Comparison of ENCODE assay signal across 23 cellular contexts in genomic region chr5:111232311-111233049, GRCh38. TPM values are rescaled to one million over a fixed set of nuclear protein-coding genes. Genes with fewer than 3 reads are reported as not detected.
DNase-seq lines count a peak whose midpoint lies in the region; ATAC-seq and TF ChIP-seq lines count a peak whose summit lies in the region.
"Had no signal": no experiment of that assay in that cellular context is flagged by ENCODE, and none has a peak within 500 bp of the region (broad histone marks: within the 10 kb centered on the region; RNA-seq: fewer than 3 reads in every experiment).

No MANE protein-coding gene starts in this region.

- TF ChIP-seq CTCF in Peyer's patch (IDR thresholded peaks at IDR 0.05): no peak

- H3K27ac Mint-ChIP-seq in stimulated activated naive CD8-positive, alpha-beta T cell treated with anti-CD3 and anti-CD28 coated beads, Interleukin-15, Interleukin-2, amounts not matched to agents 100 ng/mL and 50 ng/mL, for 24 hours: peak overlapping the region; percentile 71
- peak overlapping the region; percentile 67 for H3K27ac Mint-ChIP-seq in activated naive CD8-positive, alpha-beta T cell treated with anti-CD3 and anti-CD28 coated beads, Interleukin-2, amount 50 U/mL, for 24 hours
- H3K27ac Mint-ChIP-seq in immature natural killer cell: no peak overlapping the region
- H3K27ac Mint-ChIP-seq: endodermal cell, IgD-negative memory B cell, memory B cell, nephron had no signal

- H3K27me3 ChIP-seq in Peyer's patch: no peaks in the 10 kb centered on the region
- H3K27me3 ChIP-seq: tibial artery had no signal

- H3K27me3 Mint-ChIP-seq in stimulated activated naive CD8-positive, alpha-beta T cell treated with anti-CD3 and anti-CD28 coated beads, Interleukin-15, Interleukin-2, amounts not matched to agents 100 ng/mL and 50 ng/mL, for 24 hours: no peaks in the 10 kb centered on the region
- H3K27me3 Mint-ChIP-seq in activated naive CD8-positive, alpha-beta T cell treated with anti-CD3 and anti-CD28 coated beads, Interleukin-2, amount 50 U/mL, for 24 hours: no peaks in the 10 kb centered on the region
- peaks cover 0 to 3% (median under 1%) of the 10 kb centered on the region in 3 donors for H3K27me3 Mint-ChIP-seq in immature natural killer cell (ENCODE audit: low read depth in 3 of 3)
- H3K27me3 Mint-ChIP-seq: IgD-negative memory B cell had no signal

- H3K4me1 ChIP-seq in Peyer's patch: peaks cover 0 to 10% (median 0%) of the 10 kb centered on the region in 4 donors
- H3K4me1 ChIP-seq: prostate gland, tibial artery had no signal

- H3K4me1 Mint-ChIP-seq in stimulated activated naive CD8-positive, alpha-beta T cell treated with anti-CD3 and anti-CD28 coated beads, Interleukin-15, Interleukin-2, amounts not matched to agents 100 ng/mL and 50 ng/mL, for 24 hours (ENCODE audit: low read depth): peaks cover 97% of the 10 kb centered on the region
- H3K4me1 Mint-ChIP-seq in activated naive CD8-positive, alpha-beta T cell treated with anti-CD3 and anti-CD28 coated beads, Interleukin-2, amount 50 U/mL, for 24 hours: peaks cover 92% of the 10 kb centered on the region
- peaks cover 9 to 18% of the 10 kb centered on the region in 2 donors for H3K4me1 Mint-ChIP-seq in immature natural killer cell
- H3K4me1 Mint-ChIP-seq: endodermal cell had no signal

- no peaks in the 10 kb centered on the region for H3K36me3 ChIP-seq in Peyer's patch
- H3K36me3 ChIP-seq: cardiac muscle cell, prostate gland, tibial artery had no signal

- no peak overlapping the region for H3K4me3 ChIP-seq in Peyer's patch
- H3K4me3 ChIP-seq: cardiac muscle cell, prostate gland, tibial artery had no signal

- H3K27ac ChIP-seq in Peyer's patch: peak overlapping the region in 3 of 4 donors; percentile 3 to 40 (median 20)
- H3K27ac ChIP-seq: cardiac muscle cell, prostate gland, tibial artery had no signal

- H3K4me3 Mint-ChIP-seq in stimulated activated naive CD8-positive, alpha-beta T cell treated with anti-CD3 and anti-CD28 coated beads, Interleukin-15, Interleukin-2, amounts not matched to agents 100 ng/mL and 50 ng/mL, for 24 hours: peak overlapping the region; percentile 65
- H3K4me3 Mint-ChIP-seq in activated naive CD8-positive, alpha-beta T cell treated with anti-CD3 and anti-CD28 coated beads, Interleukin-2, amount 50 U/mL, for 24 hours: peak overlapping the region; percentile 35
- no peak overlapping the region for H3K4me3 Mint-ChIP-seq in immature natural killer cell
- H3K4me3 Mint-ChIP-seq: endodermal cell, IgD-negative memory B cell, memory B cell, nephron had no signal

- H3K9me3 ChIP-seq in Peyer's patch: no peaks in the 10 kb centered on the region
- H3K9me3 ChIP-seq: prostate gland, tibial artery had no signal

- peaks cover 4% of the 10 kb centered on the region for H3K36me3 Mint-ChIP-seq in stimulated activated naive CD8-positive, alpha-beta T cell treated with anti-CD3 and anti-CD28 coated beads, Interleukin-15, Interleukin-2, amounts not matched to agents 100 ng/mL and 50 ng/mL, for 24 hours (ENCODE audit: low read depth)
- H3K36me3 Mint-ChIP-seq in activated naive CD8-positive, alpha-beta T cell treated with anti-CD3 and anti-CD28 coated beads, Interleukin-2, amount 50 U/mL, for 24 hours (ENCODE audit: low read depth): peaks cover 3% of the 10 kb centered on the region
- no peaks in the 10 kb centered on the region for H3K36me3 Mint-ChIP-seq in immature natural killer cell
- H3K36me3 Mint-ChIP-seq: IgD-negative memory B cell, memory B cell had no signal

- no peaks in the 10 kb centered on the region for H3K9me3 Mint-ChIP-seq in stimulated activated naive CD8-positive, alpha-beta T cell treated with anti-CD3 and anti-CD28 coated beads, Interleukin-15, Interleukin-2, amounts not matched to agents 100 ng/mL and 50 ng/mL, for 24 hours
- no peaks in the 10 kb centered on the region for H3K9me3 Mint-ChIP-seq in activated naive CD8-positive, alpha-beta T cell treated with anti-CD3 and anti-CD28 coated beads, Interleukin-2, amount 50 U/mL, for 24 hours
- H3K9me3 Mint-ChIP-seq in immature natural killer cell: no peaks in the 10 kb centered on the region
- H3K9me3 Mint-ChIP-seq: endodermal cell, IgD-negative memory B cell, memory B cell, nephron had no signal

- no peak for DNase-seq in stimulated activated naive CD8-positive, alpha-beta T cell treated with anti-CD3 and anti-CD28 coated beads, Interleukin-15, Interleukin-2, amounts not matched to agents 100 U/mL and 50 U/mL, for 24 hours
- peak in 1 of 3 donors; percentile 48 for DNase-seq in Peyer's patch
- DNase-seq in activated naive CD8-positive, alpha-beta T cell treated with anti-CD3 and anti-CD28 coated beads, Interleukin-2, amount 50 U/mL, for 24 hours: no peak
- DNase-seq in UCSD-AML1 (lab: John Stamatoyannopoulos, UW; ENCODE audit: unreplicated experiment): no peak
- no peak for DNase-seq in immature natural killer cell
- DNase-seq: AML-193; endodermal cell; HCEC 1CT; NCI-H2081; NCI-H526; OCI-M1; small intestine; stimulated activated CD4-positive, alpha-beta T cell treated with anti-CD3 and anti-CD28 coated beads, Interleukin-4, amount 100 ng/mL, for 4 hours; stimulated activated CD8-positive, alpha-beta memory T cell treated with anti-CD3 and anti-CD28 coated beads, Interleukin-4, amount 100 ng/mL, for 48 hours; tibial artery had no signal

- ATAC-seq in stimulated activated naive CD8-positive, alpha-beta T cell treated with anti-CD3 and anti-CD28 coated beads, Interleukin-15, Interleukin-2, amounts not matched to agents 100 U/mL and 50 U/mL, for 24 hours: no peak
- ATAC-seq in activated naive CD8-positive, alpha-beta T cell treated with anti-CD3 and anti-CD28 coated beads, Interleukin-2, amount 50 U/mL, for 24 hours: peak; percentile 25
- ATAC-seq in GM21515 (IDR thresholded peaks at IDR 0.05; ENCODE audit: unreplicated experiment) (no peak), HG02588 (IDR thresholded peaks at IDR 0.05; ENCODE audit: unreplicated experiment) (no peak)

- no peak for TF ChIP-seq POLR2A in Peyer's patch (IDR thresholded peaks at IDR 0.05)

RNA-seq across cellular contexts. Expression of gene CAMK4, which starts 8.3 kb away (rescaled TPM):
- total RNA-seq in Peyer's patch: 10 to 100 TPM in 1 of 4 donors, 1 to 10 TPM in 3; 3.5 to 38.8 (median 6.2) TPM
- 1 to 10 TPM in 2 of 3 donors, under 1 TPM in 1; 0.86 to 4.5 (median 1.8) TPM for polyA plus RNA-seq in immature natural killer cell

Comparison
In these comparisons a context has a peak if more than half of its experiments do, and no peak if none do; other contexts are left out.
1. H3K27ac Mint-ChIP-seq: peak in stimulated activated naive CD8-positive, alpha-beta T cell treated with anti-CD3 and anti-CD28 coated beads, Interleukin-15, Interleukin-2, amounts not matched to agents 100 ng/mL and 50 ng/mL, for 24 hours (single experiment) and activated naive CD8-positive, alpha-beta T cell treated with anti-CD3 and anti-CD28 coated beads, Interleukin-2, amount 50 U/mL, for 24 hours (single experiment); none in immature natural killer cell (0 of 6).
2. H3K4me3 Mint-ChIP-seq: peak in stimulated activated naive CD8-positive, alpha-beta T cell treated with anti-CD3 and anti-CD28 coated beads, Interleukin-15, Interleukin-2, amounts not matched to agents 100 ng/mL and 50 ng/mL, for 24 hours (single experiment) and activated naive CD8-positive, alpha-beta T cell treated with anti-CD3 and anti-CD28 coated beads, Interleukin-2, amount 50 U/mL, for 24 hours (single experiment); none in immature natural killer cell (0 of 5).